In genomic region chr18:55430026-55430425, GRCh38 we compare ENCODE assay signal across 18 cellular contexts.
"Had no signal": no experiment of that assay in that cellular context is flagged by ENCODE, and none has a peak within 500 bp of the region (broad histone marks: within the 10 kb centered on the region; RNA-seq: fewer than 3 reads in every experiment).

No MANE protein-coding gene starts in this region.

- H3K36me3 ChIP-seq: left lung, tibial artery, uterus had no signal

- H3K27me3 ChIP-seq: hepatocyte, left lung, tibial artery, uterus had no signal

- H3K4me1 ChIP-seq: left lung, tibial artery, uterus had no signal

- H3K9me3 ChIP-seq: left lung, tibial artery, uterus had no signal

- H3K27ac ChIP-seq: hepatocyte, left lung, skin epidermis, tibial artery had no signal

- DNase-seq: activated CD4-positive, alpha-beta T cell treated with anti-CD3 and anti-CD28 coated beads, Interleukin-2, amount 10 ng/mL, durations not matched to agents 24 days and 14 days; activated CD4-positive, CD25-positive, alpha-beta regulatory T cell; activated CD8-positive, alpha-beta memory T cell treated with anti-CD3 and anti-CD28 coated beads, Interleukin-2, amount 50 U/mL, for 4 hours; activated CD8-positive, alpha-beta T cell treated with anti-CD3 and anti-CD28 coated beads, Interleukin-2, amount 10 ng/mL, durations not matched to agents 7 days and 5 days; activated gamma-delta T cell treated with Interleukin-2 at 50 U/mL for 16 hours; activated naive CD8-positive, alpha-beta T cell treated with anti-CD3 and anti-CD28 coated beads for 36 hours; activated T-cell treated with anti-CD3 and anti-CD28 coated beads, Interleukin-2, amount 50 U/mL, for 48 hours; left lung; naive thymus-derived CD8-positive, alpha-beta T cell; nucleus accumbens; stimulated activated CD4-positive, alpha-beta T cell treated with anti-CD3 and anti-CD28 coated beads, Interleukin-15, amount 100 ng/mL, for 24 hours; stimulated activated CD4-positive, alpha-beta T cell treated with anti-CD3 and anti-CD28 coated beads, Interleukin-4, amount 100 ng/mL, for 1 hour; stimulated activated naive B cell treated with anti-CD40 and anti-IgM and Interleukin-4, amounts not matched to agents 10 μg/mL and 1 μg/mL and 100 μg/mL, for 72 hours; tibial artery; uterus had no signal

- ATAC-seq: activated CD8-positive, alpha-beta T cell treated with anti-CD3 and anti-CD28 coated beads, Interleukin-2, amount 10 ng/mL, durations not matched to agents 7 days and 5 days; left lung; naive thymus-derived CD8-positive, alpha-beta T cell; right cardiac atrium; stimulated activated naive B cell treated with anti-CD40 and anti-IgM and Interleukin-4, amounts not matched to agents 10 μg/mL and 1 μg/mL and 100 μg/mL, for 72 hours had no signal

- H3K4me3 ChIP-seq: hepatocyte, left lung, skin epidermis, tibial artery, uterus had no signal
